18 cellular contexts compared by ENCODE assay signal in genomic region chr19:58516246-58516836, GRCh38. TPM values are rescaled to one million over a fixed set of nuclear protein-coding genes. Genes with fewer than 3 reads are reported as not detected.
DNase-seq lines count a peak whose midpoint lies in the region; TF ChIP-seq lines count a peak whose summit lies in the region.
"Had no signal": no experiment of that assay in that cellular context is flagged by ENCODE, and none has a peak within 500 bp of the region (broad histone marks: within the 10 kb centered on the region; RNA-seq: fewer than 3 reads in every experiment).

No MANE protein-coding gene starts in this region.

- intact Hi-C loops in activated T-helper 1 cell treated with anti-CD3 and anti-CD28 coated beads, Interleukin-12 subunit alpha, Interleukin-12 subunit beta, Interleukin-2, Interleukin-4 antibody, amounts not matched to agents 30 ng/mL and 10 ng/mL and 1 ng/mL, durations not matched to agents 14 hours and 24 hours and 36 hours (cut with micrococcal nuclease) = no loop called here

- no peak overlapping the region for H2BK5ac ChIP-seq in mesendoderm (ENCODE audit: low read length)

- peaks cover 15% of the 10 kb centered on the region for H3K36me3 Mint-ChIP-seq in T-helper 1 cell treated with Interleukin-12 subunit alpha and Interleukin-12 subunit beta and Interleukin-4 antibody, amounts not matched to agents 30 μg/mL and 1 μg/mL, for 36 hours (ENCODE audit: low read depth)
- peaks cover 26% of the 10 kb centered on the region for H3K36me3 Mint-ChIP-seq in activated T-helper 1 cell treated with anti-CD3 and anti-CD28 coated beads, Interleukin-12 subunit alpha, Interleukin-12 subunit beta, Interleukin-2, Interleukin-4 antibody, amounts not matched to agents 30 ng/mL and 10 ng/mL and 1 ng/mL, durations not matched to agents 14 hours and 24 hours and 36 hours (ENCODE audit: low read depth)

- H3K9me3 Mint-ChIP-seq in T-helper 1 cell treated with Interleukin-12 subunit alpha and Interleukin-12 subunit beta and Interleukin-4 antibody, amounts not matched to agents 30 μg/mL and 1 μg/mL, for 36 hours = no peaks in the 10 kb centered on the region
- no peaks in the 10 kb centered on the region for H3K9me3 Mint-ChIP-seq in activated T-helper 1 cell treated with anti-CD3 and anti-CD28 coated beads, Interleukin-12 subunit alpha, Interleukin-12 subunit beta, Interleukin-2, Interleukin-4 antibody, amounts not matched to agents 30 ng/mL and 10 ng/mL and 1 ng/mL, durations not matched to agents 14 hours and 24 hours and 36 hours
- H3K9me3 Mint-ChIP-seq: CD8-positive, alpha-beta T cell had no signal

- peaks cover 21% of the 10 kb centered on the region for H3K79me1 ChIP-seq in mesendoderm (ENCODE audit: low read length)

- H3K27ac Mint-ChIP-seq in T-helper 1 cell treated with Interleukin-12 subunit alpha and Interleukin-12 subunit beta and Interleukin-4 antibody, amounts not matched to agents 30 μg/mL and 1 μg/mL, for 36 hours = no peak overlapping the region
- peak overlapping the region; percentile 93 for H3K27ac Mint-ChIP-seq in activated T-helper 1 cell treated with anti-CD3 and anti-CD28 coated beads, Interleukin-12 subunit alpha, Interleukin-12 subunit beta, Interleukin-2, Interleukin-4 antibody, amounts not matched to agents 30 ng/mL and 10 ng/mL and 1 ng/mL, durations not matched to agents 14 hours and 24 hours and 36 hours
- H3K27ac Mint-ChIP-seq: CD8-positive, alpha-beta T cell had no signal

- H3K27ac ChIP-seq in HEK293 (ENCODE audit: extremely low read depth, low read depth, low read length) (no peak overlapping the region), mesendoderm (ENCODE audit: low read depth, low read length) (no peak overlapping the region)
- H3K27ac ChIP-seq: breast epithelium, hepatocyte, pancreas, upper lobe of right lung had no signal

- H3K18ac ChIP-seq in mesendoderm (ENCODE audit: low read length) = no peak overlapping the region

- in situ Hi-C loops in KBM-7 (cut with MboI; ENCODE audit: low pct_unique_long_range_greater_than_20kb, low sequenced_read_pairs) = no loop called here

- no peak overlapping the region for H4K8ac ChIP-seq in mesendoderm (ENCODE audit: low read depth, low read length)

- no peak overlapping the region for H3K23ac ChIP-seq in mesendoderm (ENCODE audit: low read length)

- H3K4me1 Mint-ChIP-seq in T-helper 1 cell treated with Interleukin-12 subunit alpha and Interleukin-12 subunit beta and Interleukin-4 antibody, amounts not matched to agents 30 μg/mL and 1 μg/mL, for 36 hours (ENCODE audit: low read depth) = peaks cover 41% of the 10 kb centered on the region
- peaks cover 34% of the 10 kb centered on the region for H3K4me1 Mint-ChIP-seq in activated T-helper 1 cell treated with anti-CD3 and anti-CD28 coated beads, Interleukin-12 subunit alpha, Interleukin-12 subunit beta, Interleukin-2, Interleukin-4 antibody, amounts not matched to agents 30 ng/mL and 10 ng/mL and 1 ng/mL, durations not matched to agents 14 hours and 24 hours and 36 hours (ENCODE audit: low read depth)

- CTCF ChIA-PET in HEK293 (lab: Yijun Ruan, JAX) = interaction anchor here (0.6 kb wide), 1 partner anchor 50 kb away, joined by 5 read pairs; no protein-coding TSS in a partner anchor

- H3K4me3 ChIP-seq in HEK293 (ENCODE audit: low read depth, low read length) (no peak overlapping the region), mesendoderm (ENCODE audit: low read length) (no peak overlapping the region)
- H3K4me3 ChIP-seq: hepatocyte, pancreas, upper lobe of right lung had no signal

- no peaks in the 10 kb centered on the region for H3K27me3 ChIP-seq in mesendoderm (ENCODE audit: insufficient read depth, low read length, poor library complexity)
- H3K27me3 ChIP-seq: breast epithelium, dorsolateral prefrontal cortex, hepatocyte, pancreas, upper lobe of right lung had no signal

- no peak for TF ChIP-seq CTCF in HEK293 (tag by site-specific recombination; IDR thresholded peaks at IDR 0.05)

- H3K9me3 ChIP-seq in HEK293 (ENCODE audit: control insufficient read depth, insufficient read depth, low read depth, low read length) = no peaks in the 10 kb centered on the region
- H3K9me3 ChIP-seq: breast epithelium, pancreas, upper lobe of right lung had no signal

- no peak overlapping the region for H3K4ac ChIP-seq in mesendoderm (ENCODE audit: low read depth, low read length)

- DNase-seq in T-helper 1 cell (no peak), mesendoderm (no peak), KBM-7 (no peak)
- no peak for DNase-seq in activated T-helper 1 cell treated with anti-CD3 and anti-CD28 coated beads, Interleukin-12 subunit alpha, Interleukin-12 subunit beta, Interleukin-2, Interleukin-4 antibody, amounts not matched to agents 30 ng/mL and 10 ng/mL and 1 ng/mL, durations not matched to agents 14 hours and 24 hours and 36 hours (ENCODE audit: low spot score)
- no peak for DNase-seq in stimulated activated naive CD4-positive, alpha-beta T cell treated with Interleukin-2 at 50 U/mL for 16 hours (lab: John Stamatoyannopoulos, UW)
- DNase-seq in effector CD4-positive, alpha-beta T cell = no peak
- DNase-seq: activated gamma-delta T cell; CD8-positive, alpha-beta T cell; dorsolateral prefrontal cortex; HCEC 1CT; NCI-H2081 treated with DMSO at 0.1 percent for 48 hours; small intestine; upper lobe of right lung had no signal

- POLR2A ChIA-PET in HEK293 (lab: Yijun Ruan, JAX) = interaction anchor here (0.9 kb wide), 1 partner anchor 28 kb away, joined by 3 read pairs; the partner anchor contains the start of gene TRIM28

- H3K4me2 ChIP-seq in mesendoderm (ENCODE audit: low read length) = no peak overlapping the region
- H3K4me2 ChIP-seq: hepatocyte had no signal

- H3K36me3 ChIP-seq in HEK293 (ENCODE audit: control insufficient read depth in 2 of 2, insufficient read depth in 1 of 2, low read length in 2 of 2) (peaks cover 0 to 27% of the 10 kb centered on the region in 2 experiments; a peak in 1 of 3 replicates), mesendoderm (ENCODE audit: control insufficient read depth, insufficient read depth, low read length) (peaks cover 5% of the 10 kb centered on the region)
- H3K36me3 ChIP-seq: breast epithelium had no signal

- peak overlapping the region; percentile 52 for H3K4me3 Mint-ChIP-seq in T-helper 1 cell treated with Interleukin-12 subunit alpha and Interleukin-12 subunit beta and Interleukin-4 antibody, amounts not matched to agents 30 μg/mL and 1 μg/mL, for 36 hours
- H3K4me3 Mint-ChIP-seq in activated T-helper 1 cell treated with anti-CD3 and anti-CD28 coated beads, Interleukin-12 subunit alpha, Interleukin-12 subunit beta, Interleukin-2, Interleukin-4 antibody, amounts not matched to agents 30 ng/mL and 10 ng/mL and 1 ng/mL, durations not matched to agents 14 hours and 24 hours and 36 hours = peak overlapping the region; percentile 76

- peaks cover 18% of the 10 kb centered on the region for H3K79me2 ChIP-seq in mesendoderm (ENCODE audit: control insufficient read depth, insufficient read depth, low read length)

- no peaks in the 10 kb centered on the region for H3K27me3 Mint-ChIP-seq in T-helper 1 cell treated with Interleukin-12 subunit alpha and Interleukin-12 subunit beta and Interleukin-4 antibody, amounts not matched to agents 30 μg/mL and 1 μg/mL, for 36 hours (ENCODE audit: low read depth)
- H3K27me3 Mint-ChIP-seq in activated T-helper 1 cell treated with anti-CD3 and anti-CD28 coated beads, Interleukin-12 subunit alpha, Interleukin-12 subunit beta, Interleukin-2, Interleukin-4 antibody, amounts not matched to agents 30 ng/mL and 10 ng/mL and 1 ng/mL, durations not matched to agents 14 hours and 24 hours and 36 hours (ENCODE audit: insufficient read depth) = peaks cover 3% of the 10 kb centered on the region

- peaks cover 10% of the 10 kb centered on the region for H3K4me1 ChIP-seq in HEK293 (ENCODE audit: control insufficient read depth, insufficient read depth, low read length)
- peaks cover 11% of the 10 kb centered on the region for H3K4me1 ChIP-seq in mesendoderm (ENCODE audit: control insufficient read depth, low read depth, low read length)

- H2AK5ac ChIP-seq in mesendoderm (ENCODE audit: low read length) = no peak overlapping the region

- WGBS in mesendoderm (ENCODE audit: extremely low coverage, insufficient coverage, low lambda C conversion rate) = no CpG with 5 or more reads among the region's 25 CpGs

- H3K9ac ChIP-seq in mesendoderm (ENCODE audit: low read length) = peak overlapping the region; percentile 44

- no peak overlapping the region for H4K5ac ChIP-seq in mesendoderm (ENCODE audit: low read length)

- H2BK120ac ChIP-seq in mesendoderm (ENCODE audit: low read depth, low read length) = no peak overlapping the region

- H3K56ac ChIP-seq in mesendoderm (ENCODE audit: low read length) = peak overlapping the region; percentile 70

- H2BK15ac ChIP-seq in mesendoderm (replicated peaks; ENCODE audit: low read depth) = no peak overlapping the region

TF ChIP-seq in HEK293, 187 proteins besides CTCF, POLR2A, EP300 and RAD21:
- TF ChIP-seq ZNF133 (tag by site-specific recombination; IDR thresholded peaks at IDR 0.05) = no peak
- 0 out of 2 replicates have a peak, but pooled peaks have one; percentile 10 for TF ChIP-seq HOXC10 (CRISPR knock-in tag; IDR thresholded peaks at IDR 0.05)

RNA-seq across cellular contexts. Expression of gene ZBTB45, which starts 3.3 kb away (rescaled TPM):
- 15.9 and 17.4 TPM in 2 replicates for total RNA-seq in activated T-helper 1 cell treated with anti-CD3 and anti-CD28 coated beads, Interleukin-12 subunit alpha, Interleukin-12 subunit beta, Interleukin-2, Interleukin-4 antibody, amounts not matched to agents 30 ng/mL and 10 ng/mL and 1 ng/mL, durations not matched to agents 14 hours and 24 hours and 36 hours
- polyA plus RNA-seq in mesendoderm (2013, experiment 1 of 2) = 13.0 TPM
- 12.6 TPM for polyA plus RNA-seq in mesendoderm (2013, experiment 2 of 2)

RNA-seq across cellular contexts. Expression of gene SLC27A5, which starts 4.5 kb away (rescaled TPM):
- total RNA-seq in activated T-helper 1 cell treated with anti-CD3 and anti-CD28 coated beads, Interleukin-12 subunit alpha, Interleukin-12 subunit beta, Interleukin-2, Interleukin-4 antibody, amounts not matched to agents 30 ng/mL and 10 ng/mL and 1 ng/mL, durations not matched to agents 14 hours and 24 hours and 36 hours = 23.3 and 24.7 TPM in 2 replicates
- polyA plus RNA-seq in mesendoderm (2013, experiment 1 of 2) = 18.3 TPM
- polyA plus RNA-seq in mesendoderm (2013, experiment 2 of 2) = 16.9 TPM

RNA-seq across cellular contexts. Expression of gene TRIM28, which starts 27.5 kb away (rescaled TPM):
- 664 and 687 TPM in 2 replicates for total RNA-seq in activated T-helper 1 cell treated with anti-CD3 and anti-CD28 coated beads, Interleukin-12 subunit alpha, Interleukin-12 subunit beta, Interleukin-2, Interleukin-4 antibody, amounts not matched to agents 30 ng/mL and 10 ng/mL and 1 ng/mL, durations not matched to agents 14 hours and 24 hours and 36 hours
- 1,044 TPM for polyA plus RNA-seq in mesendoderm (2013, experiment 1 of 2)
- polyA plus RNA-seq in mesendoderm (2013, experiment 2 of 2) = 1,033 TPM

RNA-seq across cellular contexts. Expression of gene CHMP2A, which starts 38.6 kb away (rescaled TPM):
- total RNA-seq in activated T-helper 1 cell treated with anti-CD3 and anti-CD28 coated beads, Interleukin-12 subunit alpha, Interleukin-12 subunit beta, Interleukin-2, Interleukin-4 antibody, amounts not matched to agents 30 ng/mL and 10 ng/mL and 1 ng/mL, durations not matched to agents 14 hours and 24 hours and 36 hours = 109 and 114 TPM in 2 replicates
- polyA plus RNA-seq in mesendoderm (2013, experiment 1 of 2) = 60.0 TPM
- polyA plus RNA-seq in mesendoderm (2013, experiment 2 of 2) = 58.5 TPM

RNA-seq across cellular contexts. Expression of gene ZNF446, which starts 40.2 kb away (rescaled TPM):
- 6.6 and 6.7 TPM in 2 replicates for total RNA-seq in activated T-helper 1 cell treated with anti-CD3 and anti-CD28 coated beads, Interleukin-12 subunit alpha, Interleukin-12 subunit beta, Interleukin-2, Interleukin-4 antibody, amounts not matched to agents 30 ng/mL and 10 ng/mL and 1 ng/mL, durations not matched to agents 14 hours and 24 hours and 36 hours
- polyA plus RNA-seq in mesendoderm (2013, experiment 1 of 2) = 1.8 TPM
- polyA plus RNA-seq in mesendoderm (2013, experiment 2 of 2) = 1.8 TPM
